ENCODE assay signal across 9 cellular contexts in the genomic region with DNA sequence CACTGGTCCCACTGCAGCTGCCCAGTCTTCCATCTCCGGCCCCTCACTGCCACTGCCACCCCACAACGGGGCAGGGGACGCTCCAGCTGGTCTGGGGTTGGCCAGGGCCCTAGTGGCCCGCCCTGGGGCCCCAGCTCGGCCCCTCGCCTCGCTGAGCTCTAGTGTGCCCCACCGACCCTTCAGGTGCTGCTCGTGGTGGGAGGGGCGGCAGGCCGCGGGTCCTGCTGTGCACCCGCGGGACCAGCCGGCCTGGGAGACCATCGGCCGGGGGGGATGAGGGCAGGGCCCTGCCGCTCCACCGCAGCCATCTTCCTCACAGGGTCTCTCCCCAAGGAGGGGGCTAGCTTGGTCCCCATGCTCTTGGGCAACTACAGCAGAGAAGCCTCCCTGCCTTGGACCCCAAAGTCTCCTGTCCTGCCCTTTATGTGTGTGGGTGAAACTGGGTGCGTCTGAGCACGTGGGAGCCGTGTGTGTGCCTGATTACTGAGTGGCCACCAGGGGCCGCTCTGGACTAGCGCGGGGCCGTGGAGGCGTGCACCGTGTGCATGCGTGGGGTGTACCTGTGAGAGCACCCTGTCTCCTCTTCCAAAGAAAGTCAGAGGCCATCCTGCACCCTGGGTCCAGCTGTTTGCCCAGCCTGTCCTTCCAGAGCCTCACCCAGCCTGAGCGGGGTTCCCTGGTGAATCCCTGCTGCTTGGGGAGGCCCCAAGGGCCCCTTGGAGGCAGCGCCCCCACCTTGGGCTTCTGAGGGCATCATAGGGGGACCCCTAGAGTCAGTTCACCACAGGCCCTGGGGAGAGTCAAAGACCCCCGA. TPM values are rescaled to one million over a fixed set of nuclear protein-coding genes. Genes with fewer than 3 reads are reported as not detected.
DNase-seq lines count a peak whose midpoint lies in the region.
"Had no signal": no experiment of that assay in that cellular context is flagged by ENCODE, and none has a peak within 500 bp of the region (broad histone marks: within the 10 kb centered on the region; RNA-seq: fewer than 3 reads in every experiment).

No MANE protein-coding gene starts in this region.

- no peak overlapping the region for H3K18ac ChIP-seq in mesendoderm (ENCODE audit: low read length)

- H4K5ac ChIP-seq in mesendoderm (ENCODE audit: low read length): no peak overlapping the region

- no peak overlapping the region for H3K4me3 ChIP-seq in mesendoderm (ENCODE audit: low read length)

- H3K4ac ChIP-seq in mesendoderm (ENCODE audit: low read depth, low read length): no peak overlapping the region

- DNase-seq in GM03348 (ENCODE audit: low spot score) (peak; percentile 91), NCI-H1694 (lab: John Stamatoyannopoulos, UW) (peak; percentile 21), dermis blood vessel endothelial cell (peak; percentile 56), mesendoderm (no peak), NCI-H1417 treated with DMSO at 0.1 percent for 48 hours (lab: John Stamatoyannopoulos, UW) (no peak), NCI-H146 treated with DMSO at 0.1 percent for 48 hours (lab: John Stamatoyannopoulos, UW; ENCODE audit: unreplicated experiment) (no peak)
- peak; percentile 61 for DNase-seq in activated CD4-positive, alpha-beta T cell treated with anti-CD3 and anti-CD28 coated beads, Interleukin-2, amount 50 U/mL, for 1 hour
- peak; percentile 17 for DNase-seq in stimulated activated CD8-positive, alpha-beta memory T cell treated with anti-CD3 and anti-CD28 coated beads, Interleukin-7, amount 100 ng/mL, for 48 hours (ENCODE audit: extremely low read depth in 1 of 2, low read depth in 1 of 2)

- no peaks in the 10 kb centered on the region for H3K79me1 ChIP-seq in mesendoderm (ENCODE audit: low read length)

- no peak overlapping the region for H4K8ac ChIP-seq in mesendoderm (ENCODE audit: low read depth, low read length)

- no CpG with 5 or more reads among the region's 32 CpGs for WGBS in mesendoderm (ENCODE audit: extremely low coverage, insufficient coverage, low lambda C conversion rate)

- H3K4me1 ChIP-seq in mesendoderm (ENCODE audit: control insufficient read depth, low read depth, low read length): no peaks in the 10 kb centered on the region

- H3K4me2 ChIP-seq in mesendoderm (ENCODE audit: low read length): no peak overlapping the region

- H3K27me3 ChIP-seq in mesendoderm (ENCODE audit: insufficient read depth, low read length, poor library complexity): peaks cover 6% of the 10 kb centered on the region

- no peak overlapping the region for H3K9ac ChIP-seq in mesendoderm (ENCODE audit: low read length)

- H2BK5ac ChIP-seq in mesendoderm (ENCODE audit: low read length): no peak overlapping the region

- H3K56ac ChIP-seq in mesendoderm (ENCODE audit: low read length): peak overlapping the region; percentile 25

- no peaks in the 10 kb centered on the region for H3K79me2 ChIP-seq in mesendoderm (ENCODE audit: control insufficient read depth, insufficient read depth, low read length)

- no peak overlapping the region for H2AK5ac ChIP-seq in mesendoderm (ENCODE audit: low read length)

- H3K23ac ChIP-seq in mesendoderm (ENCODE audit: low read length): no peak overlapping the region

- H2BK15ac ChIP-seq in mesendoderm (replicated peaks; ENCODE audit: low read depth): no peak overlapping the region

- H3K27ac ChIP-seq in mesendoderm (ENCODE audit: low read depth, low read length): no peak overlapping the region

- no peak overlapping the region for H2BK120ac ChIP-seq in mesendoderm (ENCODE audit: low read depth, low read length)

- H3K36me3 ChIP-seq in mesendoderm (ENCODE audit: control insufficient read depth, insufficient read depth, low read length): no peaks in the 10 kb centered on the region

RNA-seq across cellular contexts. Expression of gene ACR, which starts 6.0 kb away (rescaled TPM):
- 0.34 and 0.79 TPM in 2 replicates for total RNA-seq in dermis blood vessel endothelial cell
- polyA plus RNA-seq in mesendoderm (2013, experiment 1 of 2): not detected
- not detected for polyA plus RNA-seq in mesendoderm (2013, experiment 2 of 2)
- total RNA-seq: activated CD8-positive, alpha-beta memory T cell treated with anti-CD3 and anti-CD28 coated beads for 36 hours had no signal

RNA-seq across cellular contexts. Expression of gene RABL2B, which starts 51.4 kb away (rescaled TPM):
- total RNA-seq in dermis blood vessel endothelial cell: 4.1 and 5.8 TPM in 2 replicates
- 15.7 TPM for polyA plus RNA-seq in mesendoderm (2013, experiment 1 of 2)
- 16.1 TPM for polyA plus RNA-seq in mesendoderm (2013, experiment 2 of 2)

RNA-seq across cellular contexts. Expression of gene SHANK3, which starts 59.4 kb away (rescaled TPM):
- total RNA-seq in dermis blood vessel endothelial cell: 33.0 and 42.7 TPM in 2 replicates
- polyA plus RNA-seq in mesendoderm (2013, experiment 1 of 2): 1.2 TPM
- polyA plus RNA-seq in mesendoderm (2013, experiment 2 of 2): 1.1 TPM

Comparison
In these comparisons a context has a peak if more than half of its experiments do, and no peak if none do; other contexts are left out.
1. DNase-seq: peak in GM03348 (single experiment), NCI-H1694 (single experiment), activated CD4-positive, alpha-beta T cell treated with anti-CD3 and anti-CD28 coated beads, Interleukin-2, amount 50 U/mL, for 1 hour (single experiment), dermis blood vessel endothelial cell (single experiment) and stimulated activated CD8-positive, alpha-beta memory T cell treated with anti-CD3 and anti-CD28 coated beads, Interleukin-7, amount 100 ng/mL, for 48 hours (2 of 2); none in mesendoderm (single experiment), NCI-H1417 treated with DMSO at 0.1 percent for 48 hours (single experiment) and NCI-H146 treated with DMSO at 0.1 percent for 48 hours (single experiment).